ENCODE assay signal across 14 cellular contexts in the genomic region with DNA sequence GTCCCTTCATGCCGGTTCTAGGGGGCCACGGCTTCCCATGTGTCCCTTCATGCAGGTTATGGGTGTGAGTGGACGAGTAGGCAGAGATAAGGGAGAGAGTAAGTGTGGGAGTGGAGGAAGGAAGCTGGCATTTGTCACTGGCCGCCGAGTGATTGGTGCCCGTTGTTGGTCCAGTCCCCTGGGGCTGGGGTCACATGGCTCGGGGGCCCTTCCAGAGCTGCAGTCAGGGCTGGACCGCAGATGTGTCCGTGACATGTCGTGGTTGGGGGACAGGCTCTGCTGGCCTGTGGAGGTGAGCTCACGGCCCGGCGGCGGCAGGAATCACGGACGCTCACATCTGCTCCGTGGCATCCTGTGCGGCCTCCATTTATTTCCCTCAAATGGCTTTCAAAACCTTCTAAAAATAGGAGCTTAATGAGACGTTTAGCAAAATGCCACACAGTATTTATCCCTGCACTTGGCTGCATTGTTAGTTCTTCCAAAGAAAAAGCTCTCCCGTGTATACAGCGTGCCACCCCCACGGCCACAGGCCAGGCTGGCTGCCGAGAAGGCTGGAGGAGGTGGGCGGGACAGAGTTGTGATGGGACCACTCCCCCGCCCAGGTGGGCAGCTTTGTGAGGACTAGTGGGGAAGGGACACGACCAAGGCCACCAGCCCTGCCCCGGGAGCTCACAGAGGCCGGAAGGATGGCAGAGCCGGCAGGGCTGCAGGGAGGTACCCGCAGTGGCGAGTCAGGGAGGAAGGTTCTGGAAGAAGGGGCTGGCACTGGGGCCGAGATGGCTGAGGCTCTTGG.
"Had no signal": no experiment of that assay in that cellular context is flagged by ENCODE, and none has a peak within 500 bp of the region (broad histone marks: within the 10 kb centered on the region; RNA-seq: fewer than 3 reads in every experiment).

No MANE protein-coding gene starts in this region.

- H3K9me3 Mint-ChIP-seq: activated CD4-positive, alpha-beta memory T cell treated with anti-CD3 and anti-CD28 coated beads, Interleukin-2, amount 10 ng/mL, durations not matched to agents 7 days and 5 days; natural killer cell; WTC11 had no signal

- H3K27me3 Mint-ChIP-seq: activated CD4-positive, alpha-beta memory T cell treated with anti-CD3 and anti-CD28 coated beads, Interleukin-2, amount 10 ng/mL, durations not matched to agents 7 days and 5 days; activated CD4-positive, alpha-beta T cell treated with anti-CD3 and anti-CD28 coated beads for 36 hours; activated CD8-positive, alpha-beta memory T cell treated with anti-CD3 and anti-CD28 coated beads, Interleukin-2, amount 10 ng/mL, durations not matched to agents 7 days and 5 days had no signal

- H3K27ac Mint-ChIP-seq: activated CD4-positive, alpha-beta memory T cell treated with anti-CD3 and anti-CD28 coated beads, Interleukin-2, amount 10 ng/mL, durations not matched to agents 7 days and 5 days; activated CD4-positive, alpha-beta T cell treated with anti-CD3 and anti-CD28 coated beads for 36 hours; activated CD8-positive, alpha-beta memory T cell treated with anti-CD3 and anti-CD28 coated beads, Interleukin-2, amount 10 ng/mL, durations not matched to agents 7 days and 5 days; WTC11 had no signal

- H3K27ac ChIP-seq: coronary artery, thyroid gland had no signal

- H3K4me1 Mint-ChIP-seq: activated CD4-positive, alpha-beta T cell treated with anti-CD3 and anti-CD28 coated beads for 36 hours; WTC11 had no signal

- H3K4me3 ChIP-seq: coronary artery, lung, thyroid gland had no signal

- ATAC-seq: activated CD4-positive, alpha-beta T cell treated with anti-CD3 and anti-CD28 coated beads for 36 hours; activated CD8-positive, alpha-beta memory T cell treated with anti-CD3 and anti-CD28 coated beads, Interleukin-2, amount 10 ng/mL, durations not matched to agents 7 days and 5 days; natural killer cell; WTC11 had no signal

- H3K27me3 ChIP-seq: thyroid gland had no signal

- H3K36me3 Mint-ChIP-seq: activated CD8-positive, alpha-beta memory T cell treated with anti-CD3 and anti-CD28 coated beads, Interleukin-2, amount 10 ng/mL, durations not matched to agents 7 days and 5 days; natural killer cell; WTC11 had no signal

- DNase-seq: activated CD4-positive, alpha-beta memory T cell treated with anti-CD3 and anti-CD28 coated beads, Interleukin-2, amount 10 ng/mL, durations not matched to agents 7 days and 5 days; activated CD4-positive, alpha-beta T cell treated with anti-CD3 and anti-CD28 coated beads for 36 hours; activated CD8-positive, alpha-beta memory T cell treated with anti-CD3 and anti-CD28 coated beads, Interleukin-2, amount 10 ng/mL, durations not matched to agents 7 days and 5 days; erythroblast; foreskin melanocyte; glutamatergic neuron; hippocampal formation; natural killer cell; retina; stimulated activated naive CD4-positive, alpha-beta T cell; thyroid gland had no signal

- H3K4me3 Mint-ChIP-seq: activated CD4-positive, alpha-beta memory T cell treated with anti-CD3 and anti-CD28 coated beads, Interleukin-2, amount 10 ng/mL, durations not matched to agents 7 days and 5 days; activated CD4-positive, alpha-beta T cell treated with anti-CD3 and anti-CD28 coated beads for 36 hours; activated CD8-positive, alpha-beta memory T cell treated with anti-CD3 and anti-CD28 coated beads, Interleukin-2, amount 10 ng/mL, durations not matched to agents 7 days and 5 days; natural killer cell; WTC11 had no signal

- H3K36me3 ChIP-seq: thyroid gland had no signal

- H3K9me3 ChIP-seq: thyroid gland had no signal
